2 cellular contexts compared by ENCODE assay signal in the genomic region with DNA sequence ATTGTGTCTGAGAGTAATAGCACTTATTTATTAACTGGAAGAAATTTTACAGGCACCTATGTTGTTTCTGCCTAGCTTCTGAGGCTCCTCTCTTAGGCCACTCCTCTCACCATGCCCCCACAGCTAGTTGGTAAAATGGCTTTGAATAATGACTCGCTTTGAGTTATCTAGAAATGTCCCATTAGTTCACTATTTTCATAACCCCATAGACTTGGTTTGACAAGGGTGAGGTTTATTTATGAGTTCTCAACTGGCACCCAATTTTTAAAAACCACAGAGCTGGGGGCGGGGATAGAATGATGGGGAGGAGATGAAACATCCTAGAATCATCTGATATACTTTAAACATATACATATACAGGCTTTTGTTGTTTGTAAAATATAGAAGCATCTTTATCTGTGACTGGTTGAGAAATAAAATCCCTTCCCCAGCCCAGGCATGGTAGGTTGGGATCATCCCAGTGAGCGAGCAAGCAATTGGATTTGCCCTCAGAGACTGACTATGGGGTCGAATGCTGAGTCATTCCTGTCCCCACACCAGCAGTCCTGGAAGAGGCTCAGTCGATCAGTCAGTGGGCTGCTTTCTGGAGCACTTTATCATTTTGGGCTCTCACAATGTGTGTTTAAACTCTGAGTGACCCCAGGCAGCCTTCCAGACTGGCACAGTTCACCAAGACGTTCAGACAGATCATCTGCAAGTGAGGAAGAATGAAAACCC.
TF ChIP-seq lines count a peak whose summit lies in the region.

No MANE protein-coding gene starts in this region.

TF ChIP-seq in IMR-90, 13 proteins besides CTCF, POLR2A, EP300 and RAD21:
- TF ChIP-seq MXI1 (IDR thresholded peaks at IDR 0.05; ENCODE audit: borderline replicate concordance, low read depth, low read length) (no peak), RCOR1 (IDR thresholded peaks at IDR 0.05; ENCODE audit: insufficient replicate concordance, low read length) (no peak), NFE2L2 (IDR thresholded peaks at IDR 0.05; ENCODE audit: low read depth, low read length) (peak; percentile 87)
- TF ChIP-seq, protein P1, sequence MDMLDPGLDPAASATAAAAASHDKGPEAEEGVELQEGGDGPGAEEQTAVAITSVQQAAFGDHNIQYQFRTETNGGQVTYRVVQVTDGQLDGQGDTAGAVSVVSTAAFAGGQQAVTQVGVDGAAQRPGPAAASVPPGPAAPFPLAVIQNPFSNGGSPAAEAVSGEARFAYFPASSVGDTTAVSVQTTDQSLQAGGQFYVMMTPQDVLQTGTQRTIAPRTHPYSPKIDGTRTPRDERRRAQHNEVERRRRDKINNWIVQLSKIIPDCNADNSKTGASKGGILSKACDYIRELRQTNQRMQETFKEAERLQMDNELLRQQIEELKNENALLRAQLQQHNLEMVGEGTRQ (IDR thresholded peaks at IDR 0.05; ENCODE audit: low read depth, low read length): no peak

TF ChIP-seq in K562, 482 proteins besides CTCF, POLR2A, EP300 and RAD21:
- TF ChIP-seq, protein P2, sequence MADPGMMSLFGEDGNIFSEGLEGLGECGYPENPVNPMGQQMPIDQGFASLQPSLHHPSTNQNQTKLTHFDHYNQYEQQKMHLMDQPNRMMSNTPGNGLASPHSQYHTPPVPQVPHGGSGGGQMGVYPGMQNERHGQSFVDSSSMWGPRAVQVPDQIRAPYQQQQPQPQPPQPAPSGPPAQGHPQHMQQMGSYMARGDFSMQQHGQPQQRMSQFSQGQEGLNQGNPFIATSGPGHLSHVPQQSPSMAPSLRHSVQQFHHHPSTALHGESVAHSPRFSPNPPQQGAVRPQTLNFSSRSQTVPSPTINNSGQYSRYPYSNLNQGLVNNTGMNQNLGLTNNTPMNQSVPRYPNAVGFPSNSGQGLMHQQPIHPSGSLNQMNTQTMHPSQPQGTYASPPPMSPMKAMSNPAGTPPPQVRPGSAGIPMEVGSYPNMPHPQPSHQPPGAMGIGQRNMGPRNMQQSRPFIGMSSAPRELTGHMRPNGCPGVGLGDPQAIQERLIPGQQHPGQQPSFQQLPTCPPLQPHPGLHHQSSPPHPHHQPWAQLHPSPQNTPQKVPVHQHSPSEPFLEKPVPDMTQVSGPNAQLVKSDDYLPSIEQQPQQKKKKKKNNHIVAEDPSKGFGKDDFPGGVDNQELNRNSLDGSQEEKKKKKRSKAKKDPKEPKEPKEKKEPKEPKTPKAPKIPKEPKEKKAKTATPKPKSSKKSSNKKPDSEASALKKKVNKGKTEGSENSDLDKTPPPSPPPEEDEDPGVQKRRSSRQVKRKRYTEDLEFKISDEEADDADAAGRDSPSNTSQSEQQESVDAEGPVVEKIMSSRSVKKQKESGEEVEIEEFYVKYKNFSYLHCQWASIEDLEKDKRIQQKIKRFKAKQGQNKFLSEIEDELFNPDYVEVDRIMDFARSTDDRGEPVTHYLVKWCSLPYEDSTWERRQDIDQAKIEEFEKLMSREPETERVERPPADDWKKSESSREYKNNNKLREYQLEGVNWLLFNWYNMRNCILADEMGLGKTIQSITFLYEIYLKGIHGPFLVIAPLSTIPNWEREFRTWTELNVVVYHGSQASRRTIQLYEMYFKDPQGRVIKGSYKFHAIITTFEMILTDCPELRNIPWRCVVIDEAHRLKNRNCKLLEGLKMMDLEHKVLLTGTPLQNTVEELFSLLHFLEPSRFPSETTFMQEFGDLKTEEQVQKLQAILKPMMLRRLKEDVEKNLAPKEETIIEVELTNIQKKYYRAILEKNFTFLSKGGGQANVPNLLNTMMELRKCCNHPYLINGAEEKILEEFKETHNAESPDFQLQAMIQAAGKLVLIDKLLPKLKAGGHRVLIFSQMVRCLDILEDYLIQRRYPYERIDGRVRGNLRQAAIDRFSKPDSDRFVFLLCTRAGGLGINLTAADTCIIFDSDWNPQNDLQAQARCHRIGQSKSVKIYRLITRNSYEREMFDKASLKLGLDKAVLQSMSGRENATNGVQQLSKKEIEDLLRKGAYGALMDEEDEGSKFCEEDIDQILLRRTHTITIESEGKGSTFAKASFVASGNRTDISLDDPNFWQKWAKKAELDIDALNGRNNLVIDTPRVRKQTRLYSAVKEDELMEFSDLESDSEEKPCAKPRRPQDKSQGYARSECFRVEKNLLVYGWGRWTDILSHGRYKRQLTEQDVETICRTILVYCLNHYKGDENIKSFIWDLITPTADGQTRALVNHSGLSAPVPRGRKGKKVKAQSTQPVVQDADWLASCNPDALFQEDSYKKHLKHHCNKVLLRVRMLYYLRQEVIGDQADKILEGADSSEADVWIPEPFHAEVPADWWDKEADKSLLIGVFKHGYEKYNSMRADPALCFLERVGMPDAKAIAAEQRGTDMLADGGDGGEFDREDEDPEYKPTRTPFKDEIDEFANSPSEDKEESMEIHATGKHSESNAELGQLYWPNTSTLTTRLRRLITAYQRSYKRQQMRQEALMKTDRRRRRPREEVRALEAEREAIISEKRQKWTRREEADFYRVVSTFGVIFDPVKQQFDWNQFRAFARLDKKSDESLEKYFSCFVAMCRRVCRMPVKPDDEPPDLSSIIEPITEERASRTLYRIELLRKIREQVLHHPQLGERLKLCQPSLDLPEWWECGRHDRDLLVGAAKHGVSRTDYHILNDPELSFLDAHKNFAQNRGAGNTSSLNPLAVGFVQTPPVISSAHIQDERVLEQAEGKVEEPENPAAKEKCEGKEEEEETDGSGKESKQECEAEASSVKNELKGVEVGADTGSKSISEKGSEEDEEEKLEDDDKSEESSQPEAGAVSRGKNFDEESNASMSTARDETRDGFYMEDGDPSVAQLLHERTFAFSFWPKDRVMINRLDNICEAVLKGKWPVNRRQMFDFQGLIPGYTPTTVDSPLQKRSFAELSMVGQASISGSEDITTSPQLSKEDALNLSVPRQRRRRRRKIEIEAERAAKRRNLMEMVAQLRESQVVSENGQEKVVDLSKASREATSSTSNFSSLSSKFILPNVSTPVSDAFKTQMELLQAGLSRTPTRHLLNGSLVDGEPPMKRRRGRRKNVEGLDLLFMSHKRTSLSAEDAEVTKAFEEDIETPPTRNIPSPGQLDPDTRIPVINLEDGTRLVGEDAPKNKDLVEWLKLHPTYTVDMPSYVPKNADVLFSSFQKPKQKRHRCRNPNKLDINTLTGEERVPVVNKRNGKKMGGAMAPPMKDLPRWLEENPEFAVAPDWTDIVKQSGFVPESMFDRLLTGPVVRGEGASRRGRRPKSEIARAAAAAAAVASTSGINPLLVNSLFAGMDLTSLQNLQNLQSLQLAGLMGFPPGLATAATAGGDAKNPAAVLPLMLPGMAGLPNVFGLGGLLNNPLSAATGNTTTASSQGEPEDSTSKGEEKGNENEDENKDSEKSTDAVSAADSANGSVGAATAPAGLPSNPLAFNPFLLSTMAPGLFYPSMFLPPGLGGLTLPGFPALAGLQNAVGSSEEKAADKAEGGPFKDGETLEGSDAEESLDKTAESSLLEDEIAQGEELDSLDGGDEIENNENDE (IDR thresholded peaks at IDR 0.05; ENCODE audit: low read depth, low read length): no peak
- TF ChIP-seq, protein P3, sequence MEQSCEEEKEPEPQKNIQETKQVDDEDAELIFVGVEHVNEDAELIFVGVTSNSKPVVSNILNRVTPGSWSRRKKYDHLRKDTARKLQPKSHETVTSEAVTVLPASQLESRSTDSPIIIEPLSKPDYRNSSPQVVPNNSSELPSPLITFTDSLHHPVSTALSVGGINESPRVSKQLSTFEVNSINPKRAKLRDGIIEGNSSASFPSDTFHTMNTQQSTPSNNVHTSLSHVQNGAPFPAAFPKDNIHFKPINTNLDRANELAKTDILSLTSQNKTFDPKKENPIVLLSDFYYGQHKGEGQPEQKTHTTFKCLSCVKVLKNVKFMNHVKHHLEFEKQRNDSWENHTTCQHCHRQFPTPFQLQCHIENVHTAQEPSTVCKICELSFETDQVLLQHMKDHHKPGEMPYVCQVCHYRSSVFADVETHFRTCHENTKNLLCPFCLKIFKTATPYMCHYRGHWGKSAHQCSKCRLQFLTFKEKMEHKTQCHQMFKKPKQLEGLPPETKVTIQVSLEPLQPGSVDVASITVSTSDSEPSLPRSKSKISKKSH (CRISPR knock-in tag; IDR thresholded peaks at IDR 0.05): no peak
- TF ChIP-seq ZNF431 (CRISPR knock-in tag; IDR thresholded peaks at IDR 0.05) (no peak), ZNF316 (IDR thresholded peaks at IDR 0.05) (0 out of 2 replicates have a peak, but pooled peaks have one; percentile 8), NFE2 (IDR thresholded peaks at IDR 0.05; ENCODE audit: low read depth) (peak; percentile 80), MAFF (IDR thresholded peaks at IDR 0.05; ENCODE audit: low read length) (peak; percentile 31; the same call in 1 of the 2 replicates), MAFG (tag; conservative IDR thresholded peaks at IDR 0.05) (peak; percentile 46; the same call in 1 of the 2 replicates), MAFK (IDR thresholded peaks at IDR 0.05; ENCODE audit: low read length) (peak; percentile 36; the same call in 1 of the 2 replicates), MECOM (CRISPR knock-in tag; IDR thresholded peaks at IDR 0.05) (no peak)
- TF ChIP-seq, protein P4, sequence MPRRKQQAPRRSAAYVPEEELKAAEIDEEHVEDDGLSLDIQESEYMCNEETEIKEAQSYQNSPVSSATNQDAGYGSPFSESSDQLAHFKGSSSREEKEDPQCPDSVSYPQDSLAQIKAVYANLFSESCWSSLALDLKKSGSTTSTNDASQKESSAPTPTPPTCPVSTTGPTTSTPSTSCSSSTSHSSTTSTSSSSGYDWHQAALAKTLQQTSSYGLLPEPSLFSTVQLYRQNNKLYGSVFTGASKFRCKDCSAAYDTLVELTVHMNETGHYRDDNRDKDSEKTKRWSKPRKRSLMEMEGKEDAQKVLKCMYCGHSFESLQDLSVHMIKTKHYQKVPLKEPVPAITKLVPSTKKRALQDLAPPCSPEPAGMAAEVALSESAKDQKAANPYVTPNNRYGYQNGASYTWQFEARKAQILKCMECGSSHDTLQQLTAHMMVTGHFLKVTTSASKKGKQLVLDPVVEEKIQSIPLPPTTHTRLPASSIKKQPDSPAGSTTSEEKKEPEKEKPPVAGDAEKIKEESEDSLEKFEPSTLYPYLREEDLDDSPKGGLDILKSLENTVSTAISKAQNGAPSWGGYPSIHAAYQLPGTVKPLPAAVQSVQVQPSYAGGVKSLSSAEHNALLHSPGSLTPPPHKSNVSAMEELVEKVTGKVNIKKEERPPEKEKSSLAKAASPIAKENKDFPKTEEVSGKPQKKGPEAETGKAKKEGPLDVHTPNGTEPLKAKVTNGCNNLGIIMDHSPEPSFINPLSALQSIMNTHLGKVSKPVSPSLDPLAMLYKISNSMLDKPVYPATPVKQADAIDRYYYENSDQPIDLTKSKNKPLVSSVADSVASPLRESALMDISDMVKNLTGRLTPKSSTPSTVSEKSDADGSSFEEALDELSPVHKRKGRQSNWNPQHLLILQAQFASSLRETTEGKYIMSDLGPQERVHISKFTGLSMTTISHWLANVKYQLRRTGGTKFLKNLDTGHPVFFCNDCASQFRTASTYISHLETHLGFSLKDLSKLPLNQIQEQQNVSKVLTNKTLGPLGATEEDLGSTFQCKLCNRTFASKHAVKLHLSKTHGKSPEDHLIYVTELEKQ (CRISPR knock-in tag; IDR thresholded peaks at IDR 0.05): no peak
